In the genomic region with DNA sequence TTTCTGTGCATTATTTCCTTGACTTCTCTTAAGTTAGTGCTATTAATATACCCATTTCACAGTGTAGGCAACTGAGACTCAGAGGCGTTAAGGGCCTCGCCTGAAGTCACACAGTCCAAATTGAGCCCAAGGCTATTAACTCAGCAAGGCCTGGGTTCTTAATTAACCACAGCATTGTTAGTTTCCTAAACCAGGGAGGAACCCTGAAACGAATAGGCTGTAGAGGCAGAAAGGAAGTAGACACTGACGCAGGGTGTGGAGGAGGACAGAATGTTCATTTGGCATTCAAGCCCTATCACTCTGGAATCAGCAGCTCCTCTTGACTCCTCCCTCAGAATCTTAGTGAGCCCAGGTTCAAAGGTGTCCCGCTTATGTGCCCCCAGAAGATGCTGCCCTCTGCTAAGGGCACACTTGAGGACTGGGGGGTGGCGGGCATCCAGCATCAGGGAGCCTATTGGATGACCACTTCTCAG, we compare ENCODE assay signal across 10 cellular contexts. TPM values are rescaled to one million over a fixed set of nuclear protein-coding genes. Genes with fewer than 3 reads are reported as not detected.
DNase-seq lines count a peak whose midpoint lies in the region; ATAC-seq and TF ChIP-seq lines count a peak whose summit lies in the region.
"Had no signal": no experiment of that assay in that cellular context is flagged by ENCODE, and none has a peak within 500 bp of the region (broad histone marks: within the 10 kb centered on the region; RNA-seq: fewer than 3 reads in every experiment).

No MANE protein-coding gene starts in this region.

- H3K4me1 ChIP-seq in liver (ENCODE audit: control insufficient read depth in 4 of 4, insufficient read depth in 4 of 4, low read length in 3 of 4) (peaks cover 6 to 29% (median 24%) of the 10 kb centered on the region in 4 donors), transverse colon (peaks cover 5 to 58% (median 17%) of the 10 kb centered on the region in 4 donors)

- H3K9ac ChIP-seq in liver (ENCODE audit: low read depth in 1 of 2, low read length in 2 of 2) = no peak overlapping the region

- H3K9me3 ChIP-seq in liver (ENCODE audit: control insufficient read depth in 4 of 4, low read length in 3 of 4) (no peaks in the 10 kb centered on the region), transverse colon (no peaks in the 10 kb centered on the region)

- H3K4me3 ChIP-seq in liver (ENCODE audit: low read depth in 1 of 3, low read length in 3 of 3) (no peak overlapping the region), transverse colon (no peak overlapping the region)

- H3K27me3 ChIP-seq in liver (ENCODE audit: control insufficient read depth in 4 of 4, insufficient read depth in 4 of 4, low read length in 3 of 4) = no peaks in the 10 kb centered on the region
- H3K27me3 ChIP-seq in transverse colon = no peaks in the 10 kb centered on the region

- peak; percentile 15 for ATAC-seq in Right ventricle myocardium superior (ENCODE audit: poor library complexity)
- no peak for ATAC-seq in Right ventricle myocardium inferior
- ATAC-seq in GM19023 (IDR thresholded peaks at IDR 0.05; ENCODE audit: unreplicated experiment) = no peak
- ATAC-seq in HG02938 (IDR thresholded peaks at IDR 0.05; ENCODE audit: unreplicated experiment) = no peak

- in situ Hi-C loops in transverse colon (cut with MboI; ENCODE audit: low pct_ligation_motif_present in 1 of 4, low pct_unique_long_range_greater_than_20kb in 1 of 4, low sequenced_read_pairs in 3 of 4) = no loop called here

- no peak for TF ChIP-seq RAD21 in liver (IDR thresholded peaks at IDR 0.05)

- WGBS in liver = 85% methylated on average over 6 of the region's 6 CpGs
- 40 to 85% methylated on average over 1 to 6 of the region's 6 CpGs for WGBS in transverse colon (ENCODE audit: low coverage in 1 of 2), 2 donors

- intact Hi-C loops in Right ventricle myocardium superior (cut with DNase I) (no loop called here), Right ventricle myocardium inferior (cut with DNase I) (no loop called here), transverse colon (cut with DNase I; ENCODE audit: low total_unique reads) (no loop called here)

- no peaks in the 10 kb centered on the region for H3K36me3 ChIP-seq in liver (ENCODE audit: control insufficient read depth in 4 of 4, insufficient read depth in 3 of 4, low read depth in 1 of 4, low read length in 3 of 4)
- H3K36me3 ChIP-seq in transverse colon = no peaks in the 10 kb centered on the region

- DNase-seq in Right ventricle myocardium superior (no peak), Right ventricle myocardium inferior (ENCODE audit: missing footprints) (no peak), activated T-cell treated with anti-CD3 and anti-CD28 coated beads for 4 hours (peak; percentile 42), transverse colon (no peak), SIG-M5 treated with dmso at 0.1 percent for 504 hours (lab: John Stamatoyannopoulos, UW; ENCODE audit: unreplicated experiment) (no peak)
- DNase-seq: H7, NCI-H748 treated with DMSO at 0.1 percent for 48 hours had no signal

- H3K27ac ChIP-seq in liver (ENCODE audit: low read depth in 1 of 2, low read length in 2 of 2) (peak overlapping the region in 1 of 2 donors; percentile 10), transverse colon (peak overlapping the region; percentile 39 to 60 (median 53))

- TF ChIP-seq POLR2A in transverse colon (IDR thresholded peaks at IDR 0.05) = no peak

- no peak for TF ChIP-seq EP300 in transverse colon (IDR thresholded peaks at IDR 0.05; ENCODE audit: low read depth)

- TF ChIP-seq CTCF in liver (IDR thresholded peaks at IDR 0.05; ENCODE audit: low read depth, low read length, missing input control) = no peak
- TF ChIP-seq CTCF in transverse colon (IDR thresholded peaks at IDR 0.05) = no peak

TF ChIP-seq in liver, 16 proteins besides CTCF, POLR2A, EP300 and RAD21:
- TF ChIP-seq RXRA (IDR thresholded peaks at IDR 0.05) (no peak), SP1 (IDR thresholded peaks at IDR 0.05) (peak; percentile 36)
- TF ChIP-seq, protein P1, sequence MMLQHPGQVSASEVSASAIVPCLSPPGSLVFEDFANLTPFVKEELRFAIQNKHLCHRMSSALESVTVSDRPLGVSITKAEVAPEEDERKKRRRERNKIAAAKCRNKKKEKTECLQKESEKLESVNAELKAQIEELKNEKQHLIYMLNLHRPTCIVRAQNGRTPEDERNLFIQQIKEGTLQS (IDR thresholded peaks at IDR 0.05) = no peak
- TF ChIP-seq, protein P2, sequence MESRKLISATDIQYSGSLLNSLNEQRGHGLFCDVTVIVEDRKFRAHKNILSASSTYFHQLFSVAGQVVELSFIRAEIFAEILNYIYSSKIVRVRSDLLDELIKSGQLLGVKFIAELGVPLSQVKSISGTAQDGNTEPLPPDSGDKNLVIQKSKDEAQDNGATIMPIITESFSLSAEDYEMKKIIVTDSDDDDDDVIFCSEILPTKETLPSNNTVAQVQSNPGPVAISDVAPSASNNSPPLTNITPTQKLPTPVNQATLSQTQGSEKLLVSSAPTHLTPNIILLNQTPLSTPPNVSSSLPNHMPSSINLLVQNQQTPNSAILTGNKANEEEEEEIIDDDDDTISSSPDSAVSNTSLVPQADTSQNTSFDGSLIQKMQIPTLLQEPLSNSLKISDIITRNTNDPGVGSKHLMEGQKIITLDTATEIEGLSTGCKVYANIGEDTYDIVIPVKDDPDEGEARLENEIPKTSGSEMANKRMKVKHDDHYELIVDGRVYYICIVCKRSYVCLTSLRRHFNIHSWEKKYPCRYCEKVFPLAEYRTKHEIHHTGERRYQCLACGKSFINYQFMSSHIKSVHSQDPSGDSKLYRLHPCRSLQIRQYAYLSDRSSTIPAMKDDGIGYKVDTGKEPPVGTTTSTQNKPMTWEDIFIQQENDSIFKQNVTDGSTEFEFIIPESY (IDR thresholded peaks at IDR 0.05) = no peak
TF ChIP-seq in liver: peak in this region for 1.

RNA-seq across cellular contexts. Expression of a gene that starts 13.9 kb away (rescaled TPM):
- total RNA-seq in Right ventricle myocardium superior (15.0 TPM), Right ventricle myocardium inferior (19.0 TPM), liver (1 to 10 TPM; 2.4 to 7.9 TPM), transverse colon (10 to 100 TPM in 1 of 4 donors, 1 to 10 TPM in 3; 2.6 to 13.2 (median 5.6) TPM)
- polyA plus RNA-seq in liver = 1 to 10 TPM; 1.6 to 1.7 TPM
